ENCODE assay signal across 23 cellular contexts in the genomic region with DNA sequence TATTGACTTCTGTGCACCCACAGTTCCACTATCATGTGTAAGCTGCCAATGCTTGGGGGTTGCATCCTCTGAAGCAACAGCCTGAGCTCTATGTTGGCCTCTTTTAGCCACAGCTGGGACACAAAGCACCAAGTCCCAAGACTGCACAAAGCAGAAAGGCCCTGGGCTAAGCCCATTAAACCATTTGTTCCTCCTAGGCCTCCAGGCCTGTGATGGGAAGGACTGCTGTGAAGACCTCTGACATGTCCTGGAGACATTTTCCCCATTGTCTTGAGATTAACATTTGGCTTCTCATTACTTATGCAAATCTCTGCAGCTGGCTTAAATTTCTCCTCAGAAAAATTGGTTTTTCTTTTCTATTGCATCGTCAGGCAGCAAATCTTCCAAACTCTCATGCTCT.
DNase-seq lines count a peak whose midpoint lies in the region; ATAC-seq, FAIRE-seq and TF ChIP-seq lines count a peak whose summit lies in the region.
"Had no signal": no experiment of that assay in that cellular context is flagged by ENCODE, and none has a peak within 500 bp of the region (broad histone marks: within the 10 kb centered on the region; RNA-seq: fewer than 3 reads in every experiment).

No MANE protein-coding gene starts in this region.

- no peak overlapping the region for H3K14ac ChIP-seq in H1 (ENCODE audit: insufficient read length)

- no peak overlapping the region for H2BK15ac ChIP-seq in H1 (ENCODE audit: low read length)

- CTCF ChIA-PET in A549 (lab: Yijun Ruan, JAX), result no interaction called here
- CTCF ChIA-PET in H1 (lab: Charles Lee; ENCODE audit: partially characterized antibody), result no interaction called here

- H3K18ac ChIP-seq in H1 (ENCODE audit: extremely low read depth, low read length), result no peak overlapping the region

- no peaks in the 10 kb centered on the region for H4K20me1 ChIP-seq in DND-41 (ENCODE audit: insufficient read depth, low read length)
- H4K20me1 ChIP-seq in H1 (replicated peaks in 1 of 2; ENCODE audit: control insufficient read depth in 1 of 2, insufficient read depth in 2 of 2, low read length in 2 of 2), result peaks cover 0 to 1% of the 10 kb centered on the region in 2 experiments

- H3K4me3 Mint-ChIP-seq in stimulated activated effector memory CD8-positive, alpha-beta T cell treated with anti-CD3 and anti-CD28 coated beads, Interleukin-12 subunit alpha, Interleukin-12 subunit beta, amount 100 ng/mL, for 72 hours, result no peak overlapping the region
- no peak overlapping the region for H3K4me3 Mint-ChIP-seq in activated naive CD8-positive, alpha-beta T cell treated with anti-CD3 and anti-CD28 coated beads for 36 hours
- H3K4me3 Mint-ChIP-seq: CD4-positive, alpha-beta T cell; IgD-negative memory B cell had no signal

- TF ChIP-seq EP300 in A549 (IDR thresholded peaks at IDR 0.05) (no peak), H1 (IDR thresholded peaks at IDR 0.05; ENCODE audit: borderline replicate concordance in 1 of 2, low read depth in 2 of 2, low read length in 2 of 2) (no peak)

- no peak for DNase-seq in A549 (ENCODE audit: low read depth in 1 of 2, low spot score in 1 of 2)
- DNase-seq in DND-41, result peak; percentile 3
- peak; percentile 28 for DNase-seq in OCI-M1 (lab: John Stamatoyannopoulos, UW)
- no peak for DNase-seq in H1 (ENCODE audit: low read depth in 1 of 2, low spot score in 2 of 2)
- DNase-seq in stimulated activated effector memory CD8-positive, alpha-beta T cell treated with anti-CD3 and anti-CD28 coated beads, Interleukin-12 subunit alpha, Interleukin-12 subunit beta, amount 100 ng/mL, for 72 hours (ENCODE audit: low spot score in 2 of 2), result no peak
- DNase-seq in NCI-H1092 (lab: John Stamatoyannopoulos, UW), result no peak
- no peak for DNase-seq in activated naive CD8-positive, alpha-beta T cell treated with anti-CD3 and anti-CD28 coated beads for 36 hours
- DNase-seq: AML-193; Caco-2; CD4-positive, alpha-beta T cell; GDM1; Kasumi-1; KG1 had no signal

- H3K23me2 ChIP-seq in H1 (ENCODE audit: low read depth, low read length), result no peaks in the 10 kb centered on the region

- TF ChIP-seq CTCF in A549 (IDR thresholded peaks at IDR 0.05) (no peak), DND-41 (IDR thresholded peaks at IDR 0.05; ENCODE audit: borderline replicate concordance, extremely low read depth, low read length, poor library complexity, severe bottlenecking) (no peak), H1 (IDR thresholded peaks at IDR 0.05; ENCODE audit: control extremely low read depth in 1 of 3, insufficient read depth in 1 of 3, low read depth in 1 of 3, low read length in 3 of 3) (no peak)

- no peak overlapping the region for H4K5ac ChIP-seq in H1 (ENCODE audit: insufficient read length, low read depth, low read length)

- POLR2A ChIA-PET in A549 (lab: Yijun Ruan, JAX) (no interaction called here), H1 (lab: Charles Lee; ENCODE audit: partially characterized antibody) (no interaction called here)

- H3K27me3 ChIP-seq in DND-41 (ENCODE audit: insufficient read depth, low read length, poor library complexity) (no peaks in the 10 kb centered on the region), H1 (replicated peaks in 1 of 4; ENCODE audit: control insufficient read depth in 3 of 4, extremely low read depth in 1 of 4, insufficient read depth in 3 of 4, low read length in 3 of 4) (peaks cover 0 to 5% (median 0%) of the 10 kb centered on the region in 4 experiments; a peak in 1 of 7 replicates)

- H2BK120ac ChIP-seq in H1 (replicated peaks; ENCODE audit: low read depth, low read length), result no peak overlapping the region

- H3K9me3 ChIP-seq in A549 (peaks cover 6% of the 10 kb centered on the region; the same call in 1 of the 3 replicates), DND-41 (ENCODE audit: insufficient read depth, low read length, severe bottlenecking) (peaks cover 17% of the 10 kb centered on the region), H1 (ENCODE audit: insufficient read depth in 2 of 2, low read depth in 1 of 2, low read length in 1 of 2) (peaks cover 22 to 24% of the 10 kb centered on the region in 2 experiments)
- H3K9me3 ChIP-seq: Caco-2 had no signal

- H3K9ac ChIP-seq in DND-41 (ENCODE audit: low read depth, low read length) (no peak overlapping the region), H1 (replicated peaks in 1 of 4; ENCODE audit: extremely low read depth in 1 of 4, low read depth in 3 of 4, low read length in 3 of 4) (no peak overlapping the region)

- FAIRE-seq in A549 (lab: Jason Lieb, UNC) (no peak), H1 (lab: Jason Lieb, UNC) (no peak)
- FAIRE-seq: A204.1, D721Med, GM12892, GM18507, H54, HTR-8/SVneo had no signal

- H3K4me1 ChIP-seq in A549, result peaks cover 14% of the 10 kb centered on the region; the same call in 2 of the 3 replicates
- H3K4me1 ChIP-seq in DND-41 (ENCODE audit: insufficient read depth, low read length), result no peaks in the 10 kb centered on the region
- no peaks in the 10 kb centered on the region for H3K4me1 ChIP-seq in H1 (replicated peaks in 1 of 4; ENCODE audit: control insufficient read depth in 3 of 4, insufficient read depth in 4 of 4, low read length in 3 of 4)
- H3K4me1 ChIP-seq: Caco-2 had no signal

- ATAC-seq in A549, result no peak
- ATAC-seq in DND-41 (ENCODE audit: insufficient read depth, low read depth), result no peak
- no peak for ATAC-seq in stimulated activated effector memory CD8-positive, alpha-beta T cell treated with anti-CD3 and anti-CD28 coated beads, Interleukin-12 subunit alpha, Interleukin-12 subunit beta, amount 100 ng/mL, for 72 hours
- ATAC-seq in GM18858 (IDR thresholded peaks at IDR 0.05; ENCODE audit: unreplicated experiment), result no peak
- ATAC-seq: HCT116 had no signal

- no peaks in the 10 kb centered on the region for H3K27me3 Mint-ChIP-seq in activated naive CD8-positive, alpha-beta T cell treated with anti-CD3 and anti-CD28 coated beads for 36 hours
- H3K27me3 Mint-ChIP-seq: CD4-positive, alpha-beta T cell; IgD-negative memory B cell had no signal

- H3K36me3 ChIP-seq in DND-41 (ENCODE audit: insufficient read depth, low read length) (no peaks in the 10 kb centered on the region), H1 (ENCODE audit: control insufficient read depth in 2 of 4, insufficient read depth in 4 of 4, low read length in 3 of 4) (no peaks in the 10 kb centered on the region; a peak in 1 of 8 replicates)

- no peaks in the 10 kb centered on the region for H3K79me1 ChIP-seq in H1 (ENCODE audit: low read depth, low read length)

- WGBS in A549 (ENCODE audit: missing lambda C conversion rate), result 35% methylated on average over 1 of the region's 1 CpG
- WGBS in H1 (ENCODE audit: extremely low coverage in 1 of 2, insufficient coverage in 1 of 2, insufficient read length in 1 of 2, insufficient replicate concordance in 2 of 2, low coverage in 1 of 2, low lambda C conversion rate in 2 of 2, missing lambda C conversion rate in 1 of 2), 2 experiments, result 91% methylated on average over 1 of the region's 1 CpG; no CpG with 5 or more reads in 1 of the 2 experiments

- H2BK5ac ChIP-seq in H1 (ENCODE audit: low read depth, low read length), result no peak overlapping the region

- no peak overlapping the region for H3K4me3 ChIP-seq in A549
- no peak overlapping the region for H3K4me3 ChIP-seq in DND-41 (ENCODE audit: low read depth in 1 of 2, low read length in 2 of 2)
- no peak overlapping the region for H3K4me3 ChIP-seq in H1 (ENCODE audit: extremely low read depth in 1 of 4, insufficient read depth in 2 of 4, low read depth in 3 of 4, low read length in 4 of 4)

- no peak overlapping the region for H4K8ac ChIP-seq in H1 (ENCODE audit: extremely low read depth, insufficient read depth, low read length)

- no peak overlapping the region for H4K91ac ChIP-seq in H1 (replicated peaks; ENCODE audit: insufficient read length, low read length)

- H3K4me1 Mint-ChIP-seq in stimulated activated effector memory CD8-positive, alpha-beta T cell treated with anti-CD3 and anti-CD28 coated beads, Interleukin-12 subunit alpha, Interleukin-12 subunit beta, amount 100 ng/mL, for 72 hours, result no peaks in the 10 kb centered on the region
- no peaks in the 10 kb centered on the region for H3K4me1 Mint-ChIP-seq in activated naive CD8-positive, alpha-beta T cell treated with anti-CD3 and anti-CD28 coated beads for 36 hours
- H3K4me1 Mint-ChIP-seq: IgD-negative memory B cell had no signal

- H3K36me3 Mint-ChIP-seq in stimulated activated effector memory CD8-positive, alpha-beta T cell treated with anti-CD3 and anti-CD28 coated beads, Interleukin-12 subunit alpha, Interleukin-12 subunit beta, amount 100 ng/mL, for 72 hours, result no peaks in the 10 kb centered on the region
- H3K36me3 Mint-ChIP-seq in activated naive CD8-positive, alpha-beta T cell treated with anti-CD3 and anti-CD28 coated beads for 36 hours, result no peaks in the 10 kb centered on the region

- H3K56ac ChIP-seq in H1 (replicated peaks; ENCODE audit: insufficient read length, low read depth, low read length), result no peak overlapping the region

- H3K4me2 ChIP-seq in A549, result no peak overlapping the region
- H3K4me2 ChIP-seq in DND-41 (ENCODE audit: insufficient read depth, low read length), result no peak overlapping the region
- H3K4me2 ChIP-seq in H1 (ENCODE audit: insufficient read depth in 1 of 2, low read depth in 2 of 2, low read length in 2 of 2), result no peak overlapping the region

- H3K79me2 ChIP-seq in DND-41 (ENCODE audit: insufficient read depth, low read length) (no peaks in the 10 kb centered on the region), H1 (ENCODE audit: control insufficient read depth in 1 of 2, insufficient read depth in 2 of 2, low read length in 2 of 2) (no peaks in the 10 kb centered on the region)

- H3K27ac Mint-ChIP-seq in stimulated activated effector memory CD8-positive, alpha-beta T cell treated with anti-CD3 and anti-CD28 coated beads, Interleukin-12 subunit alpha, Interleukin-12 subunit beta, amount 100 ng/mL, for 72 hours, result no peak overlapping the region
- H3K27ac Mint-ChIP-seq in activated naive CD8-positive, alpha-beta T cell treated with anti-CD3 and anti-CD28 coated beads for 36 hours, result no peak overlapping the region
- H3K27ac Mint-ChIP-seq: CD4-positive, alpha-beta T cell; IgD-negative memory B cell had no signal

- no peak overlapping the region for H3K23ac ChIP-seq in H1 (ENCODE audit: insufficient read length)

- TF ChIP-seq RAD21 in A549 (conservative IDR thresholded peaks at IDR 0.05 in 1 of 2, IDR thresholded peaks at IDR 0.05 in 1 of 2) (no peak), H1 (IDR thresholded peaks at IDR 0.05 in 1 of 2, conservative IDR thresholded peaks at IDR 0.05 in 1 of 2; ENCODE audit: low read depth in 2 of 2, low read length in 2 of 2) (no peak)

- H3K27ac ChIP-seq in A549 (no peak overlapping the region), DND-41 (ENCODE audit: low read length) (no peak overlapping the region), H1 (ENCODE audit: low read depth, low read length) (no peak overlapping the region)
- H3K27ac ChIP-seq: C4-2B had no signal

- H2AFZ ChIP-seq in DND-41 (ENCODE audit: low read depth, low read length) (no peak overlapping the region), H1 (ENCODE audit: low read length) (no peak overlapping the region)

- peaks cover 17% of the 10 kb centered on the region for H3K9me3 Mint-ChIP-seq in stimulated activated effector memory CD8-positive, alpha-beta T cell treated with anti-CD3 and anti-CD28 coated beads, Interleukin-12 subunit alpha, Interleukin-12 subunit beta, amount 100 ng/mL, for 72 hours
- peaks cover 10% of the 10 kb centered on the region for H3K9me3 Mint-ChIP-seq in activated naive CD8-positive, alpha-beta T cell treated with anti-CD3 and anti-CD28 coated beads for 36 hours

- H2BK20ac ChIP-seq in H1 (ENCODE audit: low read length), result no peak overlapping the region

- H2AK5ac ChIP-seq in H1 (ENCODE audit: low read depth, low read length), result no peak overlapping the region

- H2BK12ac ChIP-seq in H1 (ENCODE audit: low read depth, low read length), result no peak overlapping the region

- H3K4ac ChIP-seq in H1 (replicated peaks; ENCODE audit: insufficient read length, low read depth, low read length), result no peak overlapping the region

- no peak for TF ChIP-seq POLR2A in A549 (IDR thresholded peaks at IDR 0.05; ENCODE audit: low read length)
- no peak for TF ChIP-seq POLR2A in H1 (IDR thresholded peaks at IDR 0.05; ENCODE audit: control extremely low read depth in 1 of 2, low read depth in 2 of 2, low read length in 2 of 2)

Comparison
In these comparisons a context has a peak if more than half of its experiments do, and no peak if none do; other contexts are left out.
1. DNase-seq: peak in DND-41 (single experiment) and OCI-M1 (single experiment); none in A549 (0 of 2), H1 (0 of 2), stimulated activated effector memory CD8-positive, alpha-beta T cell treated with anti-CD3 and anti-CD28 coated beads, Interleukin-12 subunit alpha, Interleukin-12 subunit beta, amount 100 ng/mL, for 72 hours (0 of 2), NCI-H1092 (single experiment) and activated naive CD8-positive, alpha-beta T cell treated with anti-CD3 and anti-CD28 coated beads for 36 hours (single experiment).